ENCODE assay signal across 9 cellular contexts in the genomic region with DNA sequence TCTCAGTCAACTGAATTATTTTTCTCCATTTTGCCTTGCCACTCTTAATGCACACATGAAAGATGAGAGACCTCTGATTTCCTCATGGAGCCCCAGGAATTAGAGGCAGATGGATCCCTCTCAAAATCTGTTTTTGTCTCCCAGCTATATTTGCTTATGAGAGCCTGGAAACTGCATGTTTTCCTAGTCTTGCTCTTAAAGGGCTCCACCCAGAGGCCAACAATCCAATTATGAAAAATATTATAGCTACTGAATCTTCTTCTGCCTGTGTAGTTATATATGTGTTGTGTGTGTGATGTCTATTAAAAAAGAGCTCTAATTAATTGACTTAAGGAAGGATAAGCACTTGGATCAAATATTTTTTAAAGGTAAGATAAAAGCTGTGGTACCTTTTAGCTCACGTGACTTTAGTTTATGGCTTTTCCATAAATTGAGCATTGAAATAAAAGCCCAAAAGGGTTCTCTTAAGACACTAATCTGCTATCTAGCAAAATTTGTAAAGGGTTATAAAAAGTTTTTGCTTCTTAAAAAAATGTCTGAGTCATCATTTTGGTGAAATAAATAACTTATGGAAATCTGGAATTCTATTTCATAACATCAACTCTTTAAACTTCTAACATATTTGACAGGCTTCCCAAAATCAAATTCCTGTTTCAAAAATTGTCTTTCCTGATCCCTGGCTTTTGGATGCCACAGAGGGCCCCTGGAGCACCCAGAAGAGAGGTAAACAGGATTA. TPM values are rescaled to one million over a fixed set of nuclear protein-coding genes. Genes with fewer than 3 reads are reported as not detected.
DNase-seq lines count a peak whose midpoint lies in the region; ATAC-seq and TF ChIP-seq lines count a peak whose summit lies in the region.
"Had no signal": no experiment of that assay in that cellular context is flagged by ENCODE, and none has a peak within 500 bp of the region (broad histone marks: within the 10 kb centered on the region; RNA-seq: fewer than 3 reads in every experiment).

No MANE protein-coding gene starts in this region.

- POLR2A ChIA-PET in AG04450 (lab: Yijun Ruan, JAX) = no interaction called here

- H3K9me2 ChIP-seq in GM23248 (ENCODE audit: insufficient read depth) = no peaks in the 10 kb centered on the region

- DNase-seq in AG04450 (ENCODE audit: low read depth, low spot score) (no peak), GM23248 (peak; percentile 28), NCI-H524 treated with DMSO at 0.1 percent for 48 hours (lab: John Stamatoyannopoulos, UW) (peak; percentile 63), choroid plexus epithelial cell (ENCODE audit: low read depth) (peak; percentile 56), dorsolateral prefrontal cortex (no peak), GM19238 (ENCODE audit: insufficient read length, low spot score) (no peak)

- no peaks in the 10 kb centered on the region for H4K20me1 ChIP-seq in GM23248 (ENCODE audit: insufficient read depth)

- H3K4me1 ChIP-seq in GM23248 (ENCODE audit: insufficient read depth) = no peaks in the 10 kb centered on the region

- no peak overlapping the region for H2AFZ ChIP-seq in GM23248

- intact Hi-C loops in dorsolateral prefrontal cortex (cut with DNase I) = no loop called here

- WGBS in GM23248 (ENCODE audit: low coverage in 1 of 2, low lambda C conversion rate in 2 of 2, missing lambda C conversion rate in 2 of 2), 2 experiments = 33 to 38% methylated on average over 1 of the region's 1 CpG

- CTCF ChIA-PET in AG04450 (lab: Charles Lee) = interaction anchor here (0.6 to 1.4 kb wide), 3 partner anchors 51 to 232 kb away, joined by 3 to 7 read pairs (median 6); no protein-coding TSS in a partner anchor

- no peaks in the 10 kb centered on the region for H3K36me3 ChIP-seq in GM23248 (ENCODE audit: low read depth)

- no peak overlapping the region for H3K27ac ChIP-seq in AG04450 (ENCODE audit: low read depth, low read length)
- no peak overlapping the region for H3K27ac ChIP-seq in GM23248
- H3K27ac ChIP-seq in dorsolateral prefrontal cortex = no peak overlapping the region

- H3K9me3 ChIP-seq in AG04450 (ENCODE audit: control insufficient read depth, insufficient read depth, low read length) (peaks cover 15% of the 10 kb centered on the region), GM23248 (ENCODE audit: low read depth) (no peaks in the 10 kb centered on the region)

- H3K27me3 ChIP-seq in AG04450 (ENCODE audit: control insufficient read depth, insufficient read depth, low read length) = peaks cover 20% of the 10 kb centered on the region
- H3K27me3 ChIP-seq in GM23248 (replicated peaks; ENCODE audit: insufficient read depth) = peaks cover 13% of the 10 kb centered on the region; the same call in 1 of the 2 replicates
- H3K27me3 ChIP-seq in dorsolateral prefrontal cortex = peaks cover 0 to 3% (median 0%) of the 10 kb centered on the region in 45 donors

- TF ChIP-seq CTCF in AG04450 (IDR thresholded peaks at IDR 0.05; ENCODE audit: low read depth, low read length) (peak; percentile 30), choroid plexus epithelial cell (conservative IDR thresholded peaks at IDR 0.05; ENCODE audit: low read depth, low read length) (peak; percentile 53), dorsolateral prefrontal cortex (IDR thresholded peaks at IDR 0.05 in 54 of 56, conservative IDR thresholded peaks at IDR 0.05 in 2 of 56; ENCODE audit: low read depth in 1 of 56, partially characterized antibody in 56 of 56) (no peak)

- H3K9ac ChIP-seq in GM23248 = no peak overlapping the region

- ATAC-seq in HG03457 (IDR thresholded peaks at IDR 0.05; ENCODE audit: unreplicated experiment) (no peak), esophagus mucosa (no peak)

- no peaks in the 10 kb centered on the region for H3K79me2 ChIP-seq in GM23248 (ENCODE audit: insufficient read depth)

- no peak overlapping the region for H3K4me3 ChIP-seq in AG04450 (ENCODE audit: low read depth, low read length)
- H3K4me3 ChIP-seq in GM23248 = no peak overlapping the region
- no peak overlapping the region for H3K4me3 ChIP-seq in choroid plexus epithelial cell (ENCODE audit: low read depth, low read length)
- H3K4me3 ChIP-seq in dorsolateral prefrontal cortex = no peak overlapping the region

- H3K4me2 ChIP-seq in GM23248 (ENCODE audit: unreplicated experiment) = no peak overlapping the region

- no peaks in the 10 kb centered on the region for H3F3A ChIP-seq in GM23248 (ENCODE audit: insufficient read depth)

- in situ Hi-C loops in GM23248 (cut with MboI) = no loop called here

RNA-seq across cellular contexts. Expression of a gene that starts 31.2 kb away (rescaled TPM):
- polyA plus RNA-seq in AG04450 (2011; rRNA removed) = not detected in 2 replicates
- not detected in 2 replicates for polyA minus RNA-seq in AG04450 (2011; rRNA and poly(A)+ RNA removed)
- not detected in 2 replicates for total RNA-seq in GM23248 (2014; rRNA removed; shearing (Covaris generic))
- not detected in 2 replicates for polyA plus RNA-seq in GM23248 (2016; fragmentation: Nextera tagmentation; extraction: Ambion mirVana)
- 0.08 TPM for total RNA-seq in esophagus mucosa
- 1 to 10 TPM in 1 of 120 experiments, under 1 TPM in 66, not detected in 53; 0.12 to 1.0 (median 0.28) TPM for total RNA-seq in dorsolateral prefrontal cortex
- total RNA-seq: RPMI7951 had no signal

RNA-seq across cellular contexts. Expression of a gene that starts 45.6 kb away (rescaled TPM):
- polyA plus RNA-seq in AG04450 (2011; rRNA removed) = not detected in 2 replicates
- polyA minus RNA-seq in AG04450 (2011; rRNA and poly(A)+ RNA removed) = not detected in 2 replicates
- total RNA-seq in GM23248 (2014; rRNA removed; shearing (Covaris generic)) = not detected in 2 replicates
- polyA plus RNA-seq in GM23248 (2016; fragmentation: Nextera tagmentation; extraction: Ambion mirVana) = not detected in 2 replicates
- total RNA-seq in esophagus mucosa = not detected
- not detected for total RNA-seq in dorsolateral prefrontal cortex
- total RNA-seq: RPMI7951 had no signal

RNA-seq across cellular contexts. Expression of a gene that starts 59.0 kb away (rescaled TPM):
- polyA plus RNA-seq in AG04450 (2011; rRNA removed) (60.9 and 62.2 TPM in 2 replicates), GM23248 (2016; fragmentation: Nextera tagmentation; extraction: Ambion mirVana) (62.3 and 64.4 TPM in 2 replicates)
- polyA minus RNA-seq in AG04450 (2011; rRNA and poly(A)+ RNA removed) = 49.0 and 49.2 TPM in 2 replicates
- total RNA-seq in GM23248 (2014; rRNA removed; shearing (Covaris generic)) = 39.1 and 48.6 TPM in 2 replicates
- total RNA-seq in esophagus mucosa (35.8 TPM), dorsolateral prefrontal cortex (100 to 1,000 TPM in 7 of 120 experiments, 10 to 100 TPM in 113; 62.2 to 111 (median 84.5) TPM)

Comparison
In these comparisons a context has a peak if more than half of its experiments do, and no peak if none do; other contexts are left out.
1. DNase-seq: peak in GM23248 (single experiment), NCI-H524 treated with DMSO at 0.1 percent for 48 hours (single experiment) and choroid plexus epithelial cell (single experiment); none in AG04450 (single experiment), dorsolateral prefrontal cortex (0 of 10) and GM19238 (single experiment).
2. CTCF ChIP-seq: peak in AG04450 (single experiment) and choroid plexus epithelial cell (single experiment); none in dorsolateral prefrontal cortex (0 of 56).